10 cellular contexts compared by ENCODE assay signal in the genomic region with DNA sequence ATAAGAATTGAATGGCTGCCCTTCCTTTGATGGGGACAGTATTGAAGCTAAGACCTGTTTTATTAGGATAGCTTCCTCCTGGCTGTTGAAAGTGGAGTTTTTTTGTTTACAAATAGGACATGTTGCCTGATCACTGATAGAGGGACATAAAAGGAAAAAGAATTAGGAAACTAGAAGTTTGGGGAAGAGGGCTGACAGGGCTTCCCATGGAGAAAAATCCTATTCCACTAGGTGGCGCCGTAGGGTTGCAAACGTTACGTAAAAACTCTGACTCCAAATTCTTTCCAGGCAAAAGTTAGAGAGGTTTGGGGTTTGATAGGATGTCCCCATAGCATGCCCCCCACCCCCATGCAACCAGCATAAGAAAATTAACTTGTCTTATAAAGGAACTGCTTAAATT. TPM values are rescaled to one million over a fixed set of nuclear protein-coding genes. Genes with fewer than 3 reads are reported as not detected.
A peak's percentile ranks its signal among the peaks of the same experiment; 100 is the strongest.
DNase-seq lines count a peak whose midpoint lies in the region; FAIRE-seq and TF ChIP-seq lines count a peak whose summit lies in the region.
"Had no signal": no experiment of that assay in that cellular context is flagged by ENCODE, and none has a peak within 500 bp of the region (broad histone marks: within the 10 kb centered on the region; RNA-seq: fewer than 3 reads in every experiment).

No MANE protein-coding gene starts in this region.

- no peaks in the 10 kb centered on the region for H4K20me1 ChIP-seq in keratinocyte (ENCODE audit: control insufficient read depth, extremely low read depth, insufficient read depth, low read length)

- H3K9me1 ChIP-seq in keratinocyte (ENCODE audit: control insufficient read depth, extremely low read depth, insufficient read depth, low read length) = no peaks in the 10 kb centered on the region

- DNase-seq in NOMO-1 treated with dmso at 0.1 percent for 144 hours (lab: John Stamatoyannopoulos, UW; ENCODE audit: unreplicated experiment) = peak; percentile 3
- no peak for DNase-seq in NOMO-1 treated with DMSO at 0.1 percent for 48 hours (lab: John Stamatoyannopoulos, UW; ENCODE audit: unreplicated experiment)
- no peak for DNase-seq in keratinocyte (ENCODE audit: low read depth, low spot score)
- no peak for DNase-seq in HEK293T (ENCODE audit: extremely low spot score)
- no peak for DNase-seq in AG08395 (ENCODE audit: low spot score)
- DNase-seq in A172 (ENCODE audit: low spot score) = no peak
- DNase-seq: cortex of kidney, psoas muscle had no signal

- H3K79me2 ChIP-seq in keratinocyte (ENCODE audit: control insufficient read depth, insufficient read depth, low read length) = no peaks in the 10 kb centered on the region

- POLR2A ChIA-PET in HEK293 (lab: Yijun Ruan, JAX) (interaction anchor here (1.3 kb wide), 1 partner anchor 11 kb away, joined by 4 read pairs; the partner anchor contains the start of gene RBFA), HEK293T (lab: Yijun Ruan, JAX) (no interaction called here)

- H3K9ac ChIP-seq in keratinocyte (ENCODE audit: control insufficient read depth, extremely low read depth, insufficient read depth, low read length) = no peak overlapping the region

- H3K27me3 ChIP-seq in keratinocyte (ENCODE audit: control insufficient read depth, extremely low read depth, insufficient read depth, low read length) = no peaks in the 10 kb centered on the region

- H3K36me3 ChIP-seq in HEK293 (ENCODE audit: control insufficient read depth in 2 of 2, insufficient read depth in 1 of 2, low read length in 2 of 2) = no peaks in the 10 kb centered on the region
- no peaks in the 10 kb centered on the region for H3K36me3 ChIP-seq in keratinocyte (ENCODE audit: control insufficient read depth in 2 of 2, extremely low read depth in 1 of 2, insufficient read depth in 2 of 2, low read length in 2 of 2)

- dilution Hi-C loops in keratinocyte (cut with MboI; ENCODE audit: extremely low pct_ligation_motif_present, low sequenced_read_pairs) = no loop called here

- H3K9me3 ChIP-seq in HEK293 (ENCODE audit: control insufficient read depth, insufficient read depth, low read depth, low read length) (no peaks in the 10 kb centered on the region), keratinocyte (ENCODE audit: control insufficient read depth, low read depth, low read length) (peaks cover 9% of the 10 kb centered on the region)

- H3K4me1 ChIP-seq in HEK293 (ENCODE audit: control insufficient read depth, insufficient read depth, low read length) = no peaks in the 10 kb centered on the region
- no peaks in the 10 kb centered on the region for H3K4me1 ChIP-seq in keratinocyte (ENCODE audit: control insufficient read depth, extremely low read depth, insufficient read depth, low read length)
- H3K4me1 ChIP-seq: psoas muscle had no signal

- H3K4me3 ChIP-seq in HEK293 (ENCODE audit: low read depth, low read length) (no peak overlapping the region), WI38 (ENCODE audit: low read depth, low read length) (no peak overlapping the region), keratinocyte (ENCODE audit: control insufficient read depth in 2 of 3, extremely low read depth in 1 of 3, insufficient read depth in 2 of 3, low read depth in 1 of 3, low read length in 3 of 3) (no peak overlapping the region)
- H3K4me3 ChIP-seq: psoas muscle had no signal

- FAIRE-seq in keratinocyte (lab: Jason Lieb, UNC) = no peak

- H3K27ac ChIP-seq in HEK293 (ENCODE audit: extremely low read depth, low read depth, low read length) (no peak overlapping the region), keratinocyte (ENCODE audit: control insufficient read depth, insufficient read depth, low read length) (no peak overlapping the region)
- H3K27ac ChIP-seq: psoas muscle had no signal

- H2AFZ ChIP-seq in keratinocyte (ENCODE audit: control insufficient read depth, low read length) = no peak overlapping the region

- TF ChIP-seq CTCF in HEK293 (tag by site-specific recombination; IDR thresholded peaks at IDR 0.05) (no peak), WI38 (IDR thresholded peaks at IDR 0.05; ENCODE audit: low read depth, low read length) (0 out of 2 replicates have a peak, but pooled peaks have one; percentile 13), keratinocyte (optimal IDR thresholded peaks at IDR 0.05 in 1 of 3, IDR thresholded peaks at IDR 0.05 in 1 of 3, conservative IDR thresholded peaks at IDR 0.05 in 1 of 3; ENCODE audit: extremely low read depth in 1 of 3, insufficient read depth in 2 of 3, low read length in 3 of 3) (peak; percentile 17 to 39 (median 19))

- H3K4me2 ChIP-seq in keratinocyte (ENCODE audit: control insufficient read depth, extremely low read depth, insufficient read depth, low read depth, low read length) = no peak overlapping the region

- CTCF ChIA-PET in HEK293 (lab: Yijun Ruan, JAX) (interaction anchor here (0.6 to 1.0 kb wide), 9 partner anchors 12 to 723 kb away, joined by 3 to 5 read pairs (median 3); no protein-coding TSS in a partner anchor), HEK293T (lab: Yijun Ruan, JAX) (no interaction called here)

TF ChIP-seq in HEK293, 187 proteins besides CTCF, POLR2A, EP300 and RAD21:
- TF ChIP-seq GLI4 (tag by site-specific recombination; IDR thresholded peaks at IDR 0.05) = no peak
- TF ChIP-seq ZNF549 (tag by site-specific recombination; IDR thresholded peaks at IDR 0.05) = no peak
- TF ChIP-seq, protein P1, sequence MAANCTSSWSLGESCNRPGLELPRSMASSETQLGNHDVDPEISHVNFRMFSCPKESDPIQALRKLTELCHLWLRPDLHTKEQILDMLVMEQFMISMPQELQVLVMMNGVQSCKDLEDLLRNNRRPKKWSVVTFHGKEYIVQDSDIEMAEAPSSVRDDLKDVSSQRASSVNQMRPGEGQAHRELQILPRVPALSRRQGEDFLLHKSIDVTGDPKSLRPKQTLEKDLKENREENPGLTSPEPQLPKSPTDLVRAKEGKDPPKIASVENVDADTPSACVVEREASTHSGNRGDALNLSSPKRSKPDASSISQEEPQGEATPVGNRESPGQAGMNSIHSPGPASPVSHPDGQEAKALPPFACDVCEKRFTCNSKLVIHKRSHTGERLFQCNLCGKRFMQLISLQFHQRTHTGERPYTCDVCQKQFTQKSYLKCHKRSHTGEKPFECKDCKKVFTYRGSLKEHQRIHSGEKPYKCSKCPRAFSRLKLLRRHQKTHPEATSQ (tag by site-specific recombination; IDR thresholded peaks at IDR 0.05) = no peak
- no peak for TF ChIP-seq ZNF416 (tag by site-specific recombination; IDR thresholded peaks at IDR 0.05)
- TF ChIP-seq ZNF768 (tag by site-specific recombination; IDR thresholded peaks at IDR 0.05) = no peak
- TF ChIP-seq ZNF654 (tag by site-specific recombination; IDR thresholded peaks at IDR 0.05; ENCODE audit: low read depth) = peak; percentile 49; the same call in 1 of the 2 replicates

TF ChIP-seq in HEK293T, 16 proteins besides CTCF, POLR2A, EP300 and RAD21 (continues in another document):
- TF ChIP-seq ELF4 (IDR thresholded peaks at IDR 0.05) (no peak), CTBP1 (IDR thresholded peaks at IDR 0.05; ENCODE audit: borderline replicate concordance) (no peak), PKNOX1 (IDR thresholded peaks at IDR 0.05) (no peak), ARNT (IDR thresholded peaks at IDR 0.05) (no peak), SP1 (IDR thresholded peaks at IDR 0.05) (no peak), L3MBTL2 (conservative IDR thresholded peaks at IDR 0.05) (no peak), FOXA1 (IDR thresholded peaks at IDR 0.05) (no peak), LEF1 (IDR thresholded peaks at IDR 0.05; ENCODE audit: borderline replicate concordance) (no peak), FOXM1 (IDR thresholded peaks at IDR 0.05; ENCODE audit: borderline replicate concordance) (no peak), SUZ12 (IDR thresholded peaks at IDR 0.05) (no peak), BHLHE40 (IDR thresholded peaks at IDR 0.05; ENCODE audit: borderline replicate concordance) (no peak)

RNA-seq across cellular contexts. Expression of gene RBFA, which starts 11.1 kb away (rescaled TPM):
- polyA plus RNA-seq in keratinocyte = 20.0 to 31.1 TPM (median 30.7 TPM) in 3 replicates
- polyA plus RNA-seq in keratinocyte (2011; ENCODE audit: low read depth) = 14.0 TPM
- polyA plus RNA-seq in keratinocyte (2011; cell fraction: cytosol; rRNA removed) = 24.9 and 27.7 TPM in 2 replicates
- 36.9 and 37.6 TPM in 2 replicates for polyA plus RNA-seq in keratinocyte (2011; cell fraction: nucleus; rRNA removed)
- polyA plus RNA-seq in keratinocyte (2012; ENCODE audit: low replicate concordance) = 14.1 and 29.4 TPM in 2 replicates
- 9.8 to 18.6 TPM (median 10.2 TPM) in 3 replicates for polyA minus RNA-seq in keratinocyte
- polyA minus RNA-seq in keratinocyte (2011; cell fraction: cytosol; rRNA and poly(A)+ RNA removed) = 8.8 TPM
- 10.4 and 16.5 TPM in 2 replicates for polyA minus RNA-seq in keratinocyte (2011; cell fraction: nucleus; rRNA and poly(A)+ RNA removed)
- total RNA-seq in A172 (2014; rRNA removed; shearing (Covaris generic)) = 23.8 and 29.7 TPM in 2 replicates

RNA-seq across cellular contexts. Expression of gene TXNL4A, which starts 34.8 kb away (rescaled TPM):
- 89.9 to 142 TPM (median 98.4 TPM) in 3 replicates for polyA plus RNA-seq in keratinocyte
- 191 TPM for polyA plus RNA-seq in keratinocyte (2011; ENCODE audit: low read depth)
- 102 and 125 TPM in 2 replicates for polyA plus RNA-seq in keratinocyte (2011; cell fraction: cytosol; rRNA removed)
- polyA plus RNA-seq in keratinocyte (2011; cell fraction: nucleus; rRNA removed) = 40.2 and 40.7 TPM in 2 replicates
- 96.6 and 119 TPM in 2 replicates for polyA plus RNA-seq in keratinocyte (2012; ENCODE audit: low replicate concordance)
- 37.6 to 47.8 TPM (median 38.7 TPM) in 3 replicates for polyA minus RNA-seq in keratinocyte
- 90.5 TPM for polyA minus RNA-seq in keratinocyte (2011; cell fraction: cytosol; rRNA and poly(A)+ RNA removed)
- polyA minus RNA-seq in keratinocyte (2011; cell fraction: nucleus; rRNA and poly(A)+ RNA removed) = 4.9 and 9.6 TPM in 2 replicates
- total RNA-seq in A172 (2014; rRNA removed; shearing (Covaris generic)) = 67.4 and 86.6 TPM in 2 replicates

RNA-seq across cellular contexts. Expression of gene HSBP1L1, which starts 58.7 kb away (rescaled TPM):
- polyA plus RNA-seq in keratinocyte = 28.7 to 49.6 TPM (median 35.9 TPM) in 3 replicates
- polyA plus RNA-seq in keratinocyte (2011; ENCODE audit: low read depth) = 55.9 TPM
- polyA plus RNA-seq in keratinocyte (2011; cell fraction: cytosol; rRNA removed) = 26.0 and 27.3 TPM in 2 replicates
- polyA plus RNA-seq in keratinocyte (2011; cell fraction: nucleus; rRNA removed) = 47.1 and 59.1 TPM in 2 replicates
- 31.4 and 41.1 TPM in 2 replicates for polyA plus RNA-seq in keratinocyte (2012; ENCODE audit: low replicate concordance)
- polyA minus RNA-seq in keratinocyte = 4.9 to 9.0 TPM (median 7.5 TPM) in 3 replicates
- 4.4 TPM for polyA minus RNA-seq in keratinocyte (2011; cell fraction: cytosol; rRNA and poly(A)+ RNA removed)
- polyA minus RNA-seq in keratinocyte (2011; cell fraction: nucleus; rRNA and poly(A)+ RNA removed) = 8.5 and 10.8 TPM in 2 replicates
- 5.8 and 14.2 TPM in 2 replicates for total RNA-seq in A172 (2014; rRNA removed; shearing (Covaris generic))
